ENCODE assay signal across 18 cellular contexts in the genomic region with DNA sequence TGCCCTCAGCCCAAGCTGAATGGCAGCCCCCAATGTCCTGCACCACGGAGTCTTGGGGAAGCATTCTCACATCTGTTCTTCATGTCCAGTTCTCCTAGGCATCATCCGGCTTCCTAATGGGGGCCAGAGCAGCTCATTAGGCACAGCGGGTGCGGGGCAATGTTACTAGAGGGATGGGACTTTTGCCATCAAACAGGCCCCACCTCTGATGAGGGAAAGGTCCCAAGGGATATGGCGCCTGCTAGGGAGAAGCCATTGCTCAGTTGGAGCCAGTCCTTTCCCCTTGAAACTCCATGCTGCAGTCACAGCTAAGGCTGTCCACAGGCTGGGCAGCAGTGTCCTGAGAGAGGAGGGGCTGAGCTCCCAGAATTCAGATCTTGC. TPM values are rescaled to one million over a fixed set of nuclear protein-coding genes. Genes with fewer than 3 reads are reported as not detected.
DNase-seq lines count a peak whose midpoint lies in the region; ATAC-seq and TF ChIP-seq lines count a peak whose summit lies in the region.
"Had no signal": no experiment of that assay in that cellular context is flagged by ENCODE, and none has a peak within 500 bp of the region (broad histone marks: within the 10 kb centered on the region; RNA-seq: fewer than 3 reads in every experiment).

No MANE protein-coding gene starts in this region.

- no peak overlapping the region for H2BK120ac ChIP-seq in trophoblast cell (ENCODE audit: insufficient read depth, low read length, poor library complexity)

- no peak for ATAC-seq in HG03159 (IDR thresholded peaks at IDR 0.05; ENCODE audit: unreplicated experiment)
- ATAC-seq in stimulated activated naive CD8-positive, alpha-beta T cell treated with anti-CD3 and anti-CD28 coated beads, Interleukin-15, Interleukin-2, amounts not matched to agents 100 U/mL and 50 U/mL, for 24 hours, result no peak
- ATAC-seq: SK-N-SH treated with all-trans-retinoic acid at 6 μM for 48 hours had no signal

- H3K79me1 ChIP-seq in trophoblast cell (ENCODE audit: low read length), result peaks cover 7% of the 10 kb centered on the region

- peaks cover 11% of the 10 kb centered on the region for H3K4me1 Mint-ChIP-seq in glutamatergic neuron (ENCODE audit: low read depth, unreplicated experiment)

- H3K36me3 ChIP-seq in OCI-LY3 (replicated peaks; ENCODE audit: low read depth, low read length) (no peaks in the 10 kb centered on the region), trophoblast cell (ENCODE audit: control insufficient read depth in 1 of 2, insufficient read depth in 2 of 2, low read length in 2 of 2) (no peaks in the 10 kb centered on the region)

- H2BK5ac ChIP-seq in trophoblast cell (ENCODE audit: low read depth, low read length, poor library complexity), result no peak overlapping the region

- no peak overlapping the region for H3K18ac ChIP-seq in trophoblast cell (ENCODE audit: low read length)

- peaks cover 9% of the 10 kb centered on the region for H3K27me3 Mint-ChIP-seq in glutamatergic neuron (ENCODE audit: unreplicated experiment)

- peak overlapping the region; percentile 18 for H3K4me3 Mint-ChIP-seq in glutamatergic neuron (ENCODE audit: unreplicated experiment)

- peak overlapping the region; percentile 84 for H3K4me2 ChIP-seq in OCI-LY3 (ENCODE audit: low read length)
- H3K4me2 ChIP-seq in trophoblast cell (ENCODE audit: low read length), result no peak overlapping the region

- TF ChIP-seq CTCF in OCI-LY3 (IDR thresholded peaks at IDR 0.05; ENCODE audit: low read depth, low read length) (no peak), glutamatergic neuron (IDR thresholded peaks at IDR 0.05; ENCODE audit: partially characterized antibody, unreplicated experiment) (no peak)

- peaks cover 22% of the 10 kb centered on the region for H3K79me2 ChIP-seq in OCI-LY3 (ENCODE audit: low read length)
- peaks cover 3% of the 10 kb centered on the region for H3K79me2 ChIP-seq in trophoblast cell (ENCODE audit: control insufficient read depth, insufficient read depth, low read length, poor library complexity)

- H3K36me3 Mint-ChIP-seq in glutamatergic neuron (ENCODE audit: unreplicated experiment), result no peaks in the 10 kb centered on the region

- peaks cover 4% of the 10 kb centered on the region for H3K9me3 Mint-ChIP-seq in glutamatergic neuron (ENCODE audit: unreplicated experiment)

- H2BK12ac ChIP-seq in trophoblast cell (ENCODE audit: low read length), result no peak overlapping the region

- peak overlapping the region; percentile 13 for H4K91ac ChIP-seq in trophoblast cell (ENCODE audit: low read depth, low read length)

- no peak overlapping the region for H3K14ac ChIP-seq in trophoblast cell (ENCODE audit: low read length)

- no CpG with 5 or more reads among the region's 5 CpGs for WGBS in trophoblast cell (ENCODE audit: extremely low coverage, insufficient coverage, insufficient read length)

- peak overlapping the region; percentile 48 for H3K27ac Mint-ChIP-seq in glutamatergic neuron (ENCODE audit: unreplicated experiment)

- H3K23ac ChIP-seq in trophoblast cell (ENCODE audit: low read length), result no peak overlapping the region

- no peaks in the 10 kb centered on the region for H4K20me1 ChIP-seq in OCI-LY3 (ENCODE audit: insufficient read depth, low read length)

- H4K12ac ChIP-seq in trophoblast cell (ENCODE audit: low read depth, low read length), result no peak overlapping the region

- H3K9ac ChIP-seq in OCI-LY3 (ENCODE audit: low read length) (peak overlapping the region; percentile 62; the same call in 1 of the 2 replicates), trophoblast cell (ENCODE audit: low read length) (no peak overlapping the region)

- no peak overlapping the region for H4K8ac ChIP-seq in trophoblast cell (ENCODE audit: low read depth, low read length)

- H3K27me3 ChIP-seq in OCI-LY3 (ENCODE audit: low read depth, low read length), result no peaks in the 10 kb centered on the region
- peaks cover 40% of the 10 kb centered on the region for H3K27me3 ChIP-seq in trophoblast cell (ENCODE audit: insufficient read depth, low read length)

- H3K27ac ChIP-seq in OCI-LY3 (ENCODE audit: low read length) (peak overlapping the region; percentile 7; the same call in 1 of the 2 replicates), trophoblast cell (ENCODE audit: low read depth, low read length) (no peak overlapping the region)

- H3K4me1 ChIP-seq in OCI-LY3 (ENCODE audit: low read length) (peaks cover 32% of the 10 kb centered on the region), trophoblast cell (ENCODE audit: control insufficient read depth in 1 of 2, insufficient read depth in 2 of 2, low read length in 2 of 2) (peaks cover 7 to 26% of the 10 kb centered on the region in 2 experiments)

- H2AK5ac ChIP-seq in trophoblast cell (ENCODE audit: low read length), result no peak overlapping the region

- DNase-seq in NCI-H82 (lab: John Stamatoyannopoulos, UW), result peak; percentile 56
- DNase-seq in NCI-H82 treated with DMSO at 0.1 percent for 48 hours (lab: John Stamatoyannopoulos, UW; ENCODE audit: unreplicated experiment), result no peak
- no peak for DNase-seq in glutamatergic neuron
- DNase-seq in trophoblast cell, result no peak
- DNase-seq in stimulated activated naive CD8-positive, alpha-beta T cell treated with anti-CD3 and anti-CD28 coated beads, Interleukin-15, Interleukin-2, amounts not matched to agents 100 U/mL and 50 U/mL, for 24 hours, result no peak
- DNase-seq in C1 segment of cervical spinal cord (lab: John Stamatoyannopoulos, UW), result no peak
- DNase-seq: 8988T; CD4-positive, alpha-beta memory T cell; DND-41; GDM1; KG1; NCI-H1105; NCI-H1694 treated with DMSO at 0.1 percent for 48 hours; NCI-H524; Right ventricle myocardium superior had no signal

- H3K4ac ChIP-seq in trophoblast cell (ENCODE audit: low read depth, low read length), result no peak overlapping the region

- H3K9me3 ChIP-seq in OCI-LY3 (ENCODE audit: insufficient read depth, low read length) (no peaks in the 10 kb centered on the region), trophoblast cell (ENCODE audit: insufficient read depth, low read depth, low read length) (peaks cover 2% of the 10 kb centered on the region)

- H2AFZ ChIP-seq in OCI-LY3 (ENCODE audit: low read depth, low read length), result no peak overlapping the region
- H2AFZ ChIP-seq in trophoblast cell (ENCODE audit: insufficient read depth, low read length, poor library complexity), result no peak overlapping the region

- H3K4me3 ChIP-seq in OCI-LY3 (ENCODE audit: low read length) (peak overlapping the region; percentile 74), trophoblast cell (ENCODE audit: low read depth, low read length) (no peak overlapping the region)

RNA-seq across cellular contexts. Expression of a gene that starts 1.7 kb away (rescaled TPM):
- total RNA-seq in glutamatergic neuron (ENCODE audit: unreplicated experiment), result 36.4 TPM
- polyA plus RNA-seq in trophoblast cell (2013), result 15.0 and 15.8 TPM in 2 replicates

RNA-seq across cellular contexts. Expression of a gene that starts 3.1 kb away (rescaled TPM):
- 50.3 TPM for total RNA-seq in glutamatergic neuron (ENCODE audit: unreplicated experiment)
- 0.55 and 0.57 TPM in 2 replicates for polyA plus RNA-seq in trophoblast cell (2013)

RNA-seq across cellular contexts. Expression of a gene that starts 13.6 kb away (rescaled TPM):
- total RNA-seq in glutamatergic neuron (ENCODE audit: unreplicated experiment), result 16.3 TPM
- 40.2 and 44.9 TPM in 2 replicates for polyA plus RNA-seq in trophoblast cell (2013)

RNA-seq across cellular contexts. Expression of a gene that starts 26.7 kb away (rescaled TPM):
- total RNA-seq in glutamatergic neuron (ENCODE audit: unreplicated experiment), result 2.5 TPM
- 1.4 and 1.7 TPM in 2 replicates for polyA plus RNA-seq in trophoblast cell (2013)
